In genomic region chr9:107833295-107833694, GRCh38 we compare ENCODE assay signal across 16 cellular contexts.
"Had no signal": no experiment of that assay in that cellular context is flagged by ENCODE, and none has a peak within 500 bp of the region (broad histone marks: within the 10 kb centered on the region; RNA-seq: fewer than 3 reads in every experiment).

No MANE protein-coding gene starts in this region.

- H3K27ac ChIP-seq: ascending aorta, breast epithelium, heart left ventricle, pancreas, uterus had no signal

- H3K36me3 ChIP-seq: ascending aorta, breast epithelium, heart left ventricle, pancreas, tibial nerve, uterus had no signal

- DNase-seq: activated CD4-positive, alpha-beta T cell treated with anti-CD3 and anti-CD28 coated beads, Interleukin-2, amount 50 U/mL, for 1 hour; activated naive CD4-positive, alpha-beta T cell; erythroblast; foreskin melanocyte; heart left ventricle; immature natural killer cell; naive B cell; pancreas; stimulated activated CD4-positive, alpha-beta T cell treated with anti-CD3 and anti-CD28 coated beads, Interleukin-4, amount 100 ng/mL, for 1 hour; stimulated activated naive B cell treated with anti-CD40 and anti-IgM and Interleukin-4, amounts not matched to agents 10 μg/mL and 1 μg/mL and 100 μg/mL, for 72 hours; T-cell; T-helper 9 cell; uterus had no signal

- H3K4me3 ChIP-seq: ascending aorta, breast epithelium, heart left ventricle, pancreas, tibial nerve, uterus had no signal

- H3K9me3 ChIP-seq: ascending aorta, pancreas, uterus had no signal

- H3K4me1 ChIP-seq: ascending aorta, breast epithelium, heart left ventricle, pancreas, tibial nerve, uterus had no signal

- H3K27me3 ChIP-seq: ascending aorta, breast epithelium, heart left ventricle, pancreas, tibial nerve, uterus had no signal

- ATAC-seq: heart left ventricle; pancreas; stimulated activated naive B cell treated with anti-CD40 and anti-IgM and Interleukin-4, amounts not matched to agents 10 μg/mL and 1 μg/mL and 100 μg/mL, for 72 hours; T-cell had no signal
